ENCODE assay signal across 32 cellular contexts in genomic region chr5:138602371-138603000, GRCh38. TPM values are rescaled to one million over a fixed set of nuclear protein-coding genes. Genes with fewer than 3 reads are reported as not detected.
DNase-seq lines count a peak whose midpoint lies in the region; ATAC-seq and TF ChIP-seq lines count a peak whose summit lies in the region.
"Had no signal": no experiment of that assay in that cellular context is flagged by ENCODE, and none has a peak within 500 bp of the region (broad histone marks: within the 10 kb centered on the region; RNA-seq: fewer than 3 reads in every experiment).

No MANE protein-coding gene starts in this region.

- no peaks in the 10 kb centered on the region for H3K9me3 Mint-ChIP-seq in endothelial cell (ENCODE audit: unreplicated experiment)
- H3K9me3 Mint-ChIP-seq: activated CD4-positive, alpha-beta memory T cell treated with anti-CD3 and anti-CD28 coated beads, Interleukin-2, amount 10 ng/mL, durations not matched to agents 7 days and 5 days; activated naive CD4-positive, alpha-beta T cell treated with anti-CD3 and anti-CD28 coated beads for 36 hours; activated T-helper 1 cell treated with anti-CD3 and anti-CD28 coated beads, Interleukin-12 subunit alpha, Interleukin-12 subunit beta, Interleukin-2, Interleukin-4 antibody, amounts not matched to agents 30 ng/mL and 10 ng/mL and 1 ng/mL, durations not matched to agents 14 hours and 24 hours and 36 hours; HFFc6; naive thymus-derived CD8-positive, alpha-beta T cell had no signal

- H3K27ac ChIP-seq in BLaER1 treated with 17β-estradiol and CSF1 and Interleukin-3, amounts not matched to agents 10 nM and 100 nM = 0 out of 22 replicates have a peak overlapping the region, but pooled peaks of 2 of the 11 experiments have one; percentile 3 to 27
- H3K27ac ChIP-seq: foreskin keratinocyte, heart left ventricle, left ventricle myocardium inferior, right atrium auricular region, tibial artery had no signal

- peaks cover 0 to 5% (median 0%) of the 10 kb centered on the region in 11 experiments; a peak in 1 of 22 replicates for H4K20me1 ChIP-seq in BLaER1 treated with 17β-estradiol and CSF1 and Interleukin-3, amounts not matched to agents 10 nM and 100 nM

- H3K4me3 ChIP-seq in BLaER1 treated with 17β-estradiol and CSF1 and Interleukin-3, amounts not matched to agents 10 nM and 100 nM = no peak overlapping the region
- H3K4me3 ChIP-seq: body of pancreas, esophagus squamous epithelium, GM23248, heart left ventricle, left ventricle myocardium inferior, pancreas, right atrium auricular region, stomach, tibial artery had no signal

- H3K36me3 Mint-ChIP-seq in endothelial cell (ENCODE audit: low read depth, unreplicated experiment) = no peaks in the 10 kb centered on the region
- H3K36me3 Mint-ChIP-seq: CD14-positive monocyte; naive thymus-derived CD8-positive, alpha-beta T cell had no signal

- TF ChIP-seq CTCF in endothelial cell (IDR thresholded peaks at IDR 0.05; ENCODE audit: unreplicated experiment) = no peak

- H3K9ac ChIP-seq in BLaER1 treated with 17β-estradiol and CSF1 and Interleukin-3, amounts not matched to agents 10 nM and 100 nM = no peak overlapping the region
- H3K9ac ChIP-seq: GM23248 had no signal

- no peaks in the 10 kb centered on the region for H3K27me3 ChIP-seq in BLaER1 treated with 17β-estradiol and CSF1 and Interleukin-3, amounts not matched to agents 10 nM and 100 nM
- H3K27me3 ChIP-seq: body of pancreas, esophagus squamous epithelium, foreskin keratinocyte, heart left ventricle, pancreas, right atrium auricular region, stomach had no signal

- no peak overlapping the region for H3K27ac Mint-ChIP-seq in endothelial cell (ENCODE audit: unreplicated experiment)
- H3K27ac Mint-ChIP-seq: activated CD4-positive, alpha-beta memory T cell treated with anti-CD3 and anti-CD28 coated beads, Interleukin-2, amount 10 ng/mL, durations not matched to agents 7 days and 5 days; activated naive CD4-positive, alpha-beta T cell treated with anti-CD3 and anti-CD28 coated beads for 36 hours; activated T-helper 1 cell treated with anti-CD3 and anti-CD28 coated beads, Interleukin-12 subunit alpha, Interleukin-12 subunit beta, Interleukin-2, Interleukin-4 antibody, amounts not matched to agents 30 ng/mL and 10 ng/mL and 1 ng/mL, durations not matched to agents 14 hours and 24 hours and 36 hours had no signal

- peaks cover 7% of the 10 kb centered on the region for H3K27me3 Mint-ChIP-seq in endothelial cell (ENCODE audit: unreplicated experiment)

- DNase-seq in NCI-H2227 treated with DMSO at 0.1 percent for 48 hours (lab: John Stamatoyannopoulos, UW) (peak; percentile 24), mesenteric fat pad (ENCODE audit: low spot score) (peak; percentile 51), posterior vena cava (ENCODE audit: low spot score) (peak; percentile 24), mucosa of gallbladder (ENCODE audit: low spot score) (no peak), endothelial cell (ENCODE audit: low spot score) (no peak)
- DNase-seq: activated CD4-positive, alpha-beta memory T cell treated with anti-CD3 and anti-CD28 coated beads, Interleukin-2, amount 10 ng/mL, durations not matched to agents 7 days and 5 days; activated CD8-positive, alpha-beta memory T cell treated with anti-CD3 and anti-CD28 coated beads, Interleukin-2, amount 50 U/mL, for 4 hours; activated naive CD4-positive, alpha-beta T cell treated with anti-CD3 and anti-CD28 coated beads for 36 hours; body of pancreas; cerebellar nuclear complex; DMS79; esophagus squamous epithelium; foreskin keratinocyte; GM23248; heart left ventricle; HFFc6; left ventricle myocardium inferior; naive thymus-derived CD8-positive, alpha-beta T cell; NCI-H1105; NCI-H187; NCI-H524 treated with DMSO at 0.1 percent for 48 hours; pancreas; stimulated activated CD4-positive, alpha-beta T cell treated with anti-CD3 and anti-CD28 coated beads, Interleukin-2, amount 100 ng/mL, for 24 hours; stomach; T-helper 2 cell had no signal

- H3K36me3 ChIP-seq in BLaER1 treated with 17β-estradiol and CSF1 and Interleukin-3, amounts not matched to agents 10 nM and 100 nM = no peaks in the 10 kb centered on the region
- H3K36me3 ChIP-seq: esophagus squamous epithelium, heart left ventricle, left ventricle myocardium inferior, pancreas, right atrium auricular region, stomach, tibial artery had no signal

- no peak for ATAC-seq in HG03039 (IDR thresholded peaks at IDR 0.05; ENCODE audit: unreplicated experiment)
- ATAC-seq: heart left ventricle; naive thymus-derived CD8-positive, alpha-beta T cell; Right ventricle myocardium inferior had no signal

- H3K9me3 ChIP-seq in BLaER1 treated with 17β-estradiol and CSF1 and Interleukin-3, amounts not matched to agents 10 nM and 100 nM (replicated peaks in 1 of 11) = no peaks in the 10 kb centered on the region
- H3K9me3 ChIP-seq: body of pancreas, esophagus squamous epithelium, heart left ventricle, left ventricle myocardium inferior, pancreas, right atrium auricular region, stomach, tibial artery had no signal

- H3K4me3 Mint-ChIP-seq in endothelial cell (ENCODE audit: unreplicated experiment) = no peak overlapping the region
- H3K4me3 Mint-ChIP-seq: activated CD4-positive, alpha-beta memory T cell treated with anti-CD3 and anti-CD28 coated beads, Interleukin-2, amount 10 ng/mL, durations not matched to agents 7 days and 5 days; activated naive CD4-positive, alpha-beta T cell treated with anti-CD3 and anti-CD28 coated beads for 36 hours; activated T-helper 1 cell treated with anti-CD3 and anti-CD28 coated beads, Interleukin-12 subunit alpha, Interleukin-12 subunit beta, Interleukin-2, Interleukin-4 antibody, amounts not matched to agents 30 ng/mL and 10 ng/mL and 1 ng/mL, durations not matched to agents 14 hours and 24 hours and 36 hours; CD14-positive monocyte; HFFc6; naive thymus-derived CD8-positive, alpha-beta T cell had no signal

- H3K4me1 Mint-ChIP-seq in endothelial cell (ENCODE audit: unreplicated experiment) = peaks cover 50% of the 10 kb centered on the region

- peak overlapping the region in 10 of 11 experiments; percentile 16 to 85 (median 50); a peak in 21 of 22 replicates for H3K4me2 ChIP-seq in BLaER1 treated with 17β-estradiol and CSF1 and Interleukin-3, amounts not matched to agents 10 nM and 100 nM

- H3K4me1 ChIP-seq in BLaER1 treated with 17β-estradiol and CSF1 and Interleukin-3, amounts not matched to agents 10 nM and 100 nM = peaks cover 32 to 64% (median 48%) of the 10 kb centered on the region in 10 experiments
- H3K4me1 ChIP-seq: foreskin keratinocyte, right atrium auricular region, stomach, tibial artery had no signal

- intact Hi-C loops in posterior vena cava (cut with DNase I) = no loop called here

RNA-seq across cellular contexts. Expression of gene HSPA9, which starts 27.3 kb away (rescaled TPM):
- 224 TPM for total RNA-seq in mesenteric fat pad
- total RNA-seq in posterior vena cava = 100 to 1,000 TPM; 141 to 160 TPM
- total RNA-seq in mucosa of gallbladder = 170 TPM
- total RNA-seq in endothelial cell (ENCODE audit: unreplicated experiment) = 128 TPM

RNA-seq across cellular contexts. Expression of gene ETF1, which starts 59.5 kb away (rescaled TPM):
- total RNA-seq in mesenteric fat pad (165 TPM), posterior vena cava (100 to 1,000 TPM in 1 of 2 donors, 10 to 100 TPM in 1; 97.2 to 118 TPM), mucosa of gallbladder (63.1 TPM), endothelial cell (ENCODE audit: unreplicated experiment) (84.7 TPM)

Comparison
In these comparisons a context has a peak if more than half of its experiments do, and no peak if none do; other contexts are left out.
1. DNase-seq: peak in NCI-H2227 treated with DMSO at 0.1 percent for 48 hours (single experiment), mesenteric fat pad (single experiment) and posterior vena cava (single experiment); none in mucosa of gallbladder (single experiment) and endothelial cell (single experiment).